Comparison of ENCODE assay signal across 1 cellular context in genomic region chr12:40158592-40159111, GRCh38.
TF ChIP-seq lines count a peak whose summit lies in the region.

No MANE protein-coding gene starts in this region.

TF ChIP-seq in GM23338, 12 proteins besides CTCF, POLR2A, EP300 and RAD21 (continued from another document):
- TF ChIP-seq ZNF462 (CRISPR knock-in tag; IDR thresholded peaks at IDR 0.05) = no peak
- no peak for TF ChIP-seq CREB1 (CRISPR knock-in tag; IDR thresholded peaks at IDR 0.05; ENCODE audit: low read depth)
- TF ChIP-seq JUNB (IDR thresholded peaks at IDR 0.05; ENCODE audit: unreplicated experiment) = no peak
- TF ChIP-seq NANOG (IDR thresholded peaks at IDR 0.05; ENCODE audit: borderline replicate concordance) = no peak
- no peak for TF ChIP-seq POLR2AphosphoS5 (IDR thresholded peaks at IDR 0.05; ENCODE audit: low read depth)
- TF ChIP-seq STAT1 (IDR thresholded peaks at IDR 0.05; ENCODE audit: unreplicated experiment) = no peak
